Comparison of ENCODE assay signal across 11 cellular contexts in the genomic region with DNA sequence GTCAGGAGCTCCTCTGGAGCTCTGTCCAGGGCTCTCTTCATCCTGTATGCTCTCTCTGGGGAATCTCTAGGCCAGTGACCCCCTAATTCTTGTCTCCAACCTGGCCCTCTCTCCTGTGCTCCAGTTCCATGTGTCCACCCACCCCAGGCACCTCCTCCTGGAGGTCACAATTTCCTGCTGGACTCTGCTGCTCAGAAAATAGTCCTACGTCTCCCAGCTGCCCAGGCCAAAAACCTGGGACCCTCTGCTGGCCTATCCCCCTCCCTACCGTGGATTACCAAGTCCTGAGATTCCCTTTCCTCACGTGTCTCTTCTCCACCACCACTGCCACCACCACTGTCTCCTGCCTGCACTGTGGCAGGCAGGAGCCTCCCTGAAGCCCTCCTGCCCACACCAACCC. TPM values are rescaled to one million over a fixed set of nuclear protein-coding genes. Genes with fewer than 3 reads are reported as not detected.
A peak's percentile ranks its signal among the peaks of the same experiment; 100 is the strongest.
DNase-seq lines count a peak whose midpoint lies in the region; ATAC-seq and TF ChIP-seq lines count a peak whose summit lies in the region.
"Had no signal": no experiment of that assay in that cellular context is flagged by ENCODE, and none has a peak within 500 bp of the region (broad histone marks: within the 10 kb centered on the region; RNA-seq: fewer than 3 reads in every experiment).

No MANE protein-coding gene starts in this region.

- H3K27ac ChIP-seq in SJCRH30 (peak overlapping the region; percentile 99), esophagus muscularis mucosa (replicated peaks in 1 of 4) (peak overlapping the region; percentile 78 to 85 (median 82)), tibial nerve (peak overlapping the region; percentile 18 to 94 (median 78))
- H3K27ac ChIP-seq: PC-9 had no signal

- TF ChIP-seq CTCF in esophagus muscularis mucosa (IDR thresholded peaks at IDR 0.05) (no peak), tibial nerve (IDR thresholded peaks at IDR 0.05) (no peak)

- no peaks in the 10 kb centered on the region for H3K9me3 ChIP-seq in SJCRH30 (replicated peaks)
- no peaks in the 10 kb centered on the region for H3K9me3 ChIP-seq in esophagus muscularis mucosa
- H3K9me3 ChIP-seq in tibial nerve, result no peaks in the 10 kb centered on the region

- TF ChIP-seq POLR2A in esophagus muscularis mucosa (IDR thresholded peaks at IDR 0.05; ENCODE audit: low read depth), result no peak
- no peak for TF ChIP-seq POLR2A in tibial nerve (IDR thresholded peaks at IDR 0.05)

- 64% methylated on average over 3 of the region's 3 CpGs for WGBS in esophagus muscularis mucosa
- 59 to 77% methylated on average over 3 of the region's 3 CpGs for WGBS in tibial nerve, 2 donors

- H3K4me1 ChIP-seq in SJCRH30 (peaks cover 83% of the 10 kb centered on the region), esophagus muscularis mucosa (peaks cover 99 to 100% (median 100%) of the 10 kb centered on the region in 4 donors), tibial nerve (peaks cover 0 to 98% (median 75%) of the 10 kb centered on the region in 4 donors)

- H3K4me3 ChIP-seq in SJCRH30 (peak overlapping the region; percentile 47; the same call in 1 of the 2 replicates), esophagus muscularis mucosa (no peak overlapping the region), tibial nerve (no peak overlapping the region)
- H3K4me3 ChIP-seq: PC-9 had no signal

- TF ChIP-seq EP300 in esophagus muscularis mucosa (IDR thresholded peaks at IDR 0.05), result no peak
- TF ChIP-seq EP300 in tibial nerve (IDR thresholded peaks at IDR 0.05), result no peak

- no peaks in the 10 kb centered on the region for H3K27me3 ChIP-seq in SJCRH30
- no peaks in the 10 kb centered on the region for H3K27me3 ChIP-seq in esophagus muscularis mucosa
- no peaks in the 10 kb centered on the region for H3K27me3 ChIP-seq in tibial nerve

- H3K36me3 ChIP-seq in SJCRH30, result no peaks in the 10 kb centered on the region
- H3K36me3 ChIP-seq in esophagus muscularis mucosa, result peaks cover 0 to 4% (median 0%) of the 10 kb centered on the region in 4 donors
- no peaks in the 10 kb centered on the region for H3K36me3 ChIP-seq in tibial nerve

- intact Hi-C loops in esophagus muscularis mucosa (cut with DNase I), result no loop called here

- DNase-seq in SJCRH30, result peak in 1 of 2 experiments; percentile 37
- DNase-seq in esophagus muscularis mucosa (ENCODE audit: extremely low spot score), result no peak
- peak; percentile 53 for DNase-seq in myocyte (ENCODE audit: low read depth)
- DNase-seq in tibial nerve (ENCODE audit: low spot score in 2 of 2), result no peak
- no peak for DNase-seq in NCI-H1436 treated with DMSO at 0.1 percent for 48 hours (lab: John Stamatoyannopoulos, UW)
- DNase-seq in NCI-H1417 (lab: John Stamatoyannopoulos, UW), result no peak
- DNase-seq: hippocampal formation, Karpas-422, PC-9, T-helper 9 cell had no signal

- no peak for ATAC-seq in HG03520 (IDR thresholded peaks at IDR 0.05; ENCODE audit: unreplicated experiment)

RNA-seq across cellular contexts. Expression of a gene that starts 11.7 kb away (rescaled TPM):
- 356 and 359 TPM in 2 replicates for total RNA-seq in SJCRH30 (2014; rRNA removed; shearing (Covaris generic))
- total RNA-seq in esophagus muscularis mucosa, result 10 to 100 TPM; 16.6 to 37.4 (median 32.5) TPM
- total RNA-seq in myocyte, result 1,770 and 2,264 TPM in 2 replicates
- polyA plus RNA-seq in myocyte (2012), result 834 TPM
- 10 to 100 TPM; 59.9 to 65.3 (median 63.9) TPM for total RNA-seq in tibial nerve

RNA-seq across cellular contexts. Expression of a gene that starts 23.6 kb away (rescaled TPM):
- total RNA-seq in SJCRH30 (2014; rRNA removed; shearing (Covaris generic)), result 0.05 TPM in 1 of 2 replicates, not detected in the other
- total RNA-seq in esophagus muscularis mucosa, result 1 to 10 TPM in 1 of 4 donors, under 1 TPM in 2, not detected in 1; 0.45 to 1.0 (median 0.99) TPM
- total RNA-seq in myocyte, result 0.11 TPM in 1 of 2 replicates, not detected in the other
- 1.0 TPM for polyA plus RNA-seq in myocyte (2012)
- total RNA-seq in tibial nerve, result not detected
- total RNA-seq: PC-9 had no signal

RNA-seq across cellular contexts. Expression of a gene that starts 39.8 kb away (rescaled TPM):
- total RNA-seq in SJCRH30 (2014; rRNA removed; shearing (Covaris generic)), result 0.43 and 0.85 TPM in 2 replicates
- total RNA-seq in esophagus muscularis mucosa (1 to 10 TPM; 1.2 to 6.4 (median 2.7) TPM), myocyte (5.3 and 6.2 TPM in 2 replicates), tibial nerve (10 to 100 TPM in 1 of 4 donors, 1 to 10 TPM in 3; 3.5 to 13.2 (median 5.0) TPM)
- polyA plus RNA-seq in myocyte (2012), result 6.0 TPM

RNA-seq across cellular contexts. Expression of a gene that starts 46.3 kb away (rescaled TPM):
- 0.20 and 0.23 TPM in 2 replicates for total RNA-seq in SJCRH30 (2014; rRNA removed; shearing (Covaris generic))
- total RNA-seq in esophagus muscularis mucosa (1 to 10 TPM in 3 of 4 donors, under 1 TPM in 1; 0.83 to 5.1 (median 2.2) TPM), myocyte (not detected in 2 replicates), tibial nerve (10 to 100 TPM in 2 of 4 donors, 1 to 10 TPM in 2; 1.8 to 20.3 (median 10.6) TPM)
- polyA plus RNA-seq in myocyte (2012), result 0.14 TPM
- total RNA-seq: PC-9 had no signal
